Comparison of ENCODE assay signal across 11 cellular contexts in genomic region chr17:17493249-17493985, GRCh38. TPM values are rescaled to one million over a fixed set of nuclear protein-coding genes. Genes with fewer than 3 reads are reported as not detected.
DNase-seq lines count a peak whose midpoint lies in the region; ATAC-seq and TF ChIP-seq lines count a peak whose summit lies in the region.
"Had no signal": no experiment of that assay in that cellular context is flagged by ENCODE, and none has a peak within 500 bp of the region (broad histone marks: within the 10 kb centered on the region; RNA-seq: fewer than 3 reads in every experiment).

No MANE protein-coding gene starts in this region.

- POLR2A ChIA-PET in PC-3 (lab: Charles Lee; ENCODE audit: unreplicated experiment) = no interaction called here

- H3K79me2 ChIP-seq in PC-3 (ENCODE audit: low read length) = no peaks in the 10 kb centered on the region

- H3K9me2 ChIP-seq in PC-3 (replicated peaks; ENCODE audit: low read length) = no peaks in the 10 kb centered on the region

- H3K9me3 ChIP-seq in PC-3 (ENCODE audit: low read length) = no peaks in the 10 kb centered on the region

- peaks cover 17% of the 10 kb centered on the region for H3K4me1 ChIP-seq in PC-3 (ENCODE audit: insufficient read depth, low read length)

- no peak overlapping the region for H3K9ac ChIP-seq in PC-3 (ENCODE audit: low read length)

- H3K36me3 ChIP-seq in PC-3 (ENCODE audit: low read depth, low read length) = peaks cover 25% of the 10 kb centered on the region; the same call in 1 of the 2 replicates

- H4K20me1 ChIP-seq in PC-3 (ENCODE audit: low read length) = peaks cover 12% of the 10 kb centered on the region; the same call in 1 of the 2 replicates

- ATAC-seq in PC-3 = no peak
- no peak for ATAC-seq in left lobe of liver
- ATAC-seq in HG03097 (IDR thresholded peaks at IDR 0.05; ENCODE audit: low FRiP score, unreplicated experiment) = no peak
- ATAC-seq: CD8-positive, alpha-beta T cell had no signal

- H3K4me3 ChIP-seq in PC-3 (ENCODE audit: low read length) = no peak overlapping the region

- CTCF ChIA-PET in PC-3 (lab: Charles Lee) = no interaction called here

- H3K4me2 ChIP-seq in PC-3 (ENCODE audit: low read length) = no peak overlapping the region

- peak; percentile 10 for DNase-seq in COLO668 (lab: John Stamatoyannopoulos, UW; ENCODE audit: unreplicated experiment)
- peak; percentile 31 for DNase-seq in PC-3
- DNase-seq in head of caudate nucleus = peak in 25 of 42 donors; percentile 30 to 76 (median 45)
- peak; percentile 24 for DNase-seq in occipital lobe (lab: John Stamatoyannopoulos, UW)
- no peak for DNase-seq in left lobe of liver (ENCODE audit: low spot score)
- DNase-seq in NCI-H774 (lab: John Stamatoyannopoulos, UW) = no peak
- no peak for DNase-seq in NCI-H1092 treated with DMSO at 0.1 percent for 48 hours (lab: John Stamatoyannopoulos, UW)
- DNase-seq: activated CD4-positive, alpha-beta T cell treated with anti-CD3 and anti-CD28 coated beads for 4 hours; CD8-positive, alpha-beta T cell; MV-4-11 had no signal

- H3K27ac ChIP-seq in PC-3 (ENCODE audit: low read length) = no peak overlapping the region

- H2AFZ ChIP-seq in PC-3 (ENCODE audit: low read length) = no peak overlapping the region

- TF ChIP-seq CTCF in PC-3 (conservative IDR thresholded peaks at IDR 0.05; ENCODE audit: low read depth, low read length) = no peak

- intact Hi-C loops in PC-3 (cut with micrococcal nuclease) (loop anchor here (10.0 kb wide), 1 partner anchor 79 kb away; no protein-coding TSS in a partner anchor), head of caudate nucleus (cut with DNase I) (no loop called here)

- no peaks in the 10 kb centered on the region for H3F3A ChIP-seq in PC-3 (ENCODE audit: low read length, unreplicated experiment)

- BruUV-seq in PC-3 (replicated peaks; lab: Mats Ljungman, UMichigan) = TSS peak; percentile 13

- H3K27me3 ChIP-seq in PC-3 (ENCODE audit: low read length) = no peaks in the 10 kb centered on the region

RNA-seq across cellular contexts. Expression of gene RASD1, which starts 2.8 kb away (rescaled TPM):
- total RNA-seq in PC-3 (2014; rRNA removed) = 59.0 and 82.6 TPM in 2 replicates
- total RNA-seq in occipital lobe = 9.2 TPM
- total RNA-seq in left lobe of liver = 1.1 TPM

RNA-seq across cellular contexts. Expression of gene MED9, which starts 16.6 kb away (rescaled TPM):
- 21.9 and 28.3 TPM in 2 replicates for total RNA-seq in PC-3 (2014; rRNA removed)
- 16.1 TPM for total RNA-seq in occipital lobe
- 7.1 TPM for total RNA-seq in left lobe of liver

Comparison
In these comparisons a context has a peak if more than half of its experiments do, and no peak if none do; other contexts are left out.
1. DNase-seq: peak in COLO668 (single experiment), PC-3 (single experiment), head of caudate nucleus (25 of 42) and occipital lobe (single experiment); none in left lobe of liver (single experiment), NCI-H774 (single experiment) and NCI-H1092 treated with DMSO at 0.1 percent for 48 hours (single experiment).